Comparison of ENCODE assay signal across 26 cellular contexts in the genomic region with DNA sequence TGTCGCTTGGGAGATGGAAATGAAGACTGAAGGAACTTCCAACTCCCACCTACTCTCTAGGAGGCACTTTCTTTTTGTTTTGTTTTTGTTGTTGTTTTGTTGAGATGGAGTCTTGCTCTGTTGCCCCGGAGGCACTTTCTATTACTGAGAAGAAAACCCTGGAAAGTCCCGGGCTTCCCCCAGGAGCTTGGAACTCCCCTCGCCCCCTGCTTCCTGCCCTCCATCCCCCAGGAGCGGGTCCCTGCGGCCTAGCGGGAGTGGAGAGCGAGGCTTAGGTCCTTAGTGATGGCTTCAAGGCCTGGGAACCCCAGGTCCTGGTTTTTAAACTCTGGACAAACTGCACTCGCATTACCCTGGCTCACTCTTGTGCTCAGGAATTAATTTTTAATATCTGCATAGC.
"Had no signal": no experiment of that assay in that cellular context is flagged by ENCODE, and none has a peak within 500 bp of the region (broad histone marks: within the 10 kb centered on the region; RNA-seq: fewer than 3 reads in every experiment).

No MANE protein-coding gene starts in this region.

- H3K9me3 ChIP-seq: neutrophil, right atrium auricular region, right lobe of liver, uterus had no signal

- H3K36me3 ChIP-seq: left ventricle myocardium inferior, neural progenitor cell, neutrophil, right atrium auricular region, right lobe of liver, tibial nerve, uterus had no signal

- ATAC-seq: natural killer cell; stimulated activated memory B cell treated with anti-CD40 and anti-IgM and Interleukin-4, amounts not matched to agents 10 μg/mL and 1 μg/mL and 100 μg/mL, for 72 hours; stimulated activated naive CD8-positive, alpha-beta T cell treated with anti-CD3 and anti-CD28 coated beads, Interleukin-15, amount 100 ng/mL, for 72 hours had no signal

- H3K4me2 ChIP-seq: neural progenitor cell, smooth muscle cell had no signal

- H3K27ac ChIP-seq: left ventricle myocardium inferior, neural progenitor cell, neutrophil, parathyroid adenoma, right atrium auricular region, right lobe of liver, tibial nerve, uterus had no signal

- H3K4me1 ChIP-seq: left ventricle myocardium inferior, neural progenitor cell, parathyroid adenoma, right atrium auricular region, right lobe of liver, tibial nerve, uterus had no signal

- H3K4me3 ChIP-seq: left ventricle myocardium inferior, lung, neural progenitor cell, right atrium auricular region, right lobe of liver, smooth muscle cell, tibial nerve, uterus had no signal

- H3K79me2 ChIP-seq: parathyroid adenoma had no signal

- H3K9ac ChIP-seq: neural progenitor cell, parathyroid adenoma had no signal

- H3K36me3 Mint-ChIP-seq: mesothelial cell of epicardium; natural killer cell; neural progenitor cell; stimulated activated memory B cell treated with anti-CD40 and anti-IgM and Interleukin-4, amounts not matched to agents 10 μg/mL and 1 μg/mL and 100 μg/mL, for 72 hours; type B pancreatic cell had no signal

- H2AFZ ChIP-seq: parathyroid adenoma had no signal

- H3K27me3 Mint-ChIP-seq: stimulated activated memory B cell treated with anti-CD40 and anti-IgM and Interleukin-4, amounts not matched to agents 10 μg/mL and 1 μg/mL and 100 μg/mL, for 72 hours; type B pancreatic cell had no signal

- H3K27me3 ChIP-seq: neural progenitor cell, neutrophil, right atrium auricular region, right lobe of liver, tibial nerve, uterus had no signal

- DNase-seq: islet precursor cell; left ventricle myocardium inferior; mesendoderm; naive B cell; natural killer cell; nephron progenitor cell; occipital lobe; right lobe of liver; stimulated activated CD4-positive, alpha-beta T cell treated with anti-CD3 and anti-CD28 coated beads, Interleukin-1b, Interleukin-23, amount 100 ng/mL, for 48 hours; stimulated activated CD4-positive, alpha-beta T cell treated with anti-CD3 and anti-CD28 coated beads, Interleukin-2, amount 100 ng/mL, for 48 hours; stimulated activated CD4-positive, alpha-beta T cell treated with anti-CD3 and anti-CD28 coated beads, Interleukin-4, amount 100 ng/mL, for 4 hours; stimulated activated CD8-positive, alpha-beta memory T cell treated with anti-CD3 and anti-CD28 coated beads, Interleukin-4, amount 100 ng/mL, for 48 hours; stimulated activated naive CD4-positive, alpha-beta T cell treated with Interleukin-2 at 50 U/mL for 16 hours; stimulated activated naive CD8-positive, alpha-beta T cell treated with anti-CD3 and anti-CD28 coated beads, Interleukin-15, amount 100 ng/mL, for 72 hours; substantia nigra; uterus had no signal

- H3K4me3 Mint-ChIP-seq: mesothelial cell of epicardium; naive B cell; natural killer cell; nephron progenitor cell; neural progenitor cell; stimulated activated memory B cell treated with anti-CD40 and anti-IgM and Interleukin-4, amounts not matched to agents 10 μg/mL and 1 μg/mL and 100 μg/mL, for 72 hours; stimulated activated naive CD8-positive, alpha-beta T cell treated with anti-CD3 and anti-CD28 coated beads, Interleukin-15, amount 100 ng/mL, for 72 hours; type B pancreatic cell had no signal

- H3K4me1 Mint-ChIP-seq: mesothelial cell of epicardium; natural killer cell; nephron progenitor cell; neural progenitor cell; stimulated activated memory B cell treated with anti-CD40 and anti-IgM and Interleukin-4, amounts not matched to agents 10 μg/mL and 1 μg/mL and 100 μg/mL, for 72 hours; stimulated activated naive CD8-positive, alpha-beta T cell treated with anti-CD3 and anti-CD28 coated beads, Interleukin-15, amount 100 ng/mL, for 72 hours had no signal

- H3K27ac Mint-ChIP-seq: mesothelial cell of epicardium; natural killer cell; nephron progenitor cell; stimulated activated memory B cell treated with anti-CD40 and anti-IgM and Interleukin-4, amounts not matched to agents 10 μg/mL and 1 μg/mL and 100 μg/mL, for 72 hours; stimulated activated naive CD8-positive, alpha-beta T cell treated with anti-CD3 and anti-CD28 coated beads, Interleukin-15, amount 100 ng/mL, for 72 hours; type B pancreatic cell had no signal
